Comparison of ENCODE assay signal across 9 cellular contexts in genomic region chrX:81957900-81958545, GRCh38.
A peak's percentile ranks its signal among the peaks of the same experiment; 100 is the strongest.
DNase-seq lines count a peak whose midpoint lies in the region; ATAC-seq and TF ChIP-seq lines count a peak whose summit lies in the region.
"Had no signal": no experiment of that assay in that cellular context is flagged by ENCODE, and none has a peak within 500 bp of the region (broad histone marks: within the 10 kb centered on the region; RNA-seq: fewer than 3 reads in every experiment).

No MANE protein-coding gene starts in this region.

- H3K4me1 Mint-ChIP-seq in stimulated activated naive CD8-positive, alpha-beta T cell treated with anti-CD3 and anti-CD28 coated beads, Interleukin-15, amount 100 ng/mL, for 72 hours, result no peaks in the 10 kb centered on the region
- H3K4me1 Mint-ChIP-seq in CD4-positive, alpha-beta T cell (ENCODE audit: low read depth), result no peaks in the 10 kb centered on the region

- no peak for ATAC-seq in stimulated activated naive CD8-positive, alpha-beta T cell treated with anti-CD3 and anti-CD28 coated beads, Interleukin-15, amount 100 ng/mL, for 72 hours
- ATAC-seq in GM18873 (IDR thresholded peaks at IDR 0.05; ENCODE audit: low FRiP score, unreplicated experiment), result no peak
- no peak for ATAC-seq in CD4-positive, alpha-beta T cell (ENCODE audit: poor library complexity)

- no peak overlapping the region for H3K27ac ChIP-seq in CD4-positive, alpha-beta T cell (ENCODE audit: low read depth, low read length)

- CTCF ChIA-PET in HEK293T (lab: Yijun Ruan, JAX), result interaction anchor here (0.6 to 1.7 kb wide), 3 partner anchors 11 to 544 kb away, joined by 3 to 5 read pairs (median 4); no protein-coding TSS in a partner anchor
- CTCF ChIA-PET in CD4-positive, alpha-beta T cell (lab: Charles Lee), result no interaction called here

- TF ChIP-seq CTCF in GM12872 (IDR thresholded peaks at IDR 0.05; ENCODE audit: insufficient read depth, low read depth, low read length), result peak; percentile 40; the same call in 2 of the 3 replicates
- no peak for TF ChIP-seq CTCF in CD4-positive, alpha-beta T cell (IDR thresholded peaks at IDR 0.05)

- no peak overlapping the region for H3K27ac Mint-ChIP-seq in stimulated activated naive CD8-positive, alpha-beta T cell treated with anti-CD3 and anti-CD28 coated beads, Interleukin-15, amount 100 ng/mL, for 72 hours
- H3K27ac Mint-ChIP-seq in CD4-positive, alpha-beta T cell, result no peak overlapping the region
- H3K27ac Mint-ChIP-seq: dendritic cell treated with granulocyte-macrophage colony-stimulating factor and Interleukin-4, amounts not matched to agents 40 ng/mL and 50 ng/mL, for 4 days had no signal

- DNase-seq in HEK293T (ENCODE audit: extremely low spot score), result peak; percentile 17
- peak; percentile 3 for DNase-seq in RPMI7951 (ENCODE audit: low read depth)
- DNase-seq in kidney tubule cell (ENCODE audit: low spot score), result peak; percentile 46
- DNase-seq in stimulated activated naive CD8-positive, alpha-beta T cell treated with anti-CD3 and anti-CD28 coated beads, Interleukin-15, amount 100 ng/mL, for 72 hours, result no peak
- no peak for DNase-seq in activated CD4-positive, alpha-beta T cell treated with anti-CD3 and anti-CD28 coated beads for 4 hours
- DNase-seq in CD4-positive, alpha-beta T cell, result no peak

- H3K4me3 Mint-ChIP-seq in stimulated activated naive CD8-positive, alpha-beta T cell treated with anti-CD3 and anti-CD28 coated beads, Interleukin-15, amount 100 ng/mL, for 72 hours, result no peak overlapping the region
- H3K4me3 Mint-ChIP-seq in CD4-positive, alpha-beta T cell, result no peak overlapping the region
- H3K4me3 Mint-ChIP-seq: dendritic cell treated with granulocyte-macrophage colony-stimulating factor and Interleukin-4, amounts not matched to agents 40 ng/mL and 50 ng/mL, for 4 days had no signal

- POLR2A ChIA-PET in HEK293T (lab: Yijun Ruan, JAX), result no interaction called here
- POLR2A ChIA-PET in CD4-positive, alpha-beta T cell (lab: Charles Lee), result no interaction called here

- H3K9me3 ChIP-seq in CD4-positive, alpha-beta T cell (ENCODE audit: control insufficient read depth, low read length), result no peaks in the 10 kb centered on the region

- intact Hi-C loops in CD4-positive, alpha-beta T cell (cut with DNase I, micrococcal nuclease), result no loop called here

- no peaks in the 10 kb centered on the region for H3K27me3 ChIP-seq in CD4-positive, alpha-beta T cell (ENCODE audit: control insufficient read depth, insufficient read depth, low read length)

- H3K36me3 Mint-ChIP-seq in CD4-positive, alpha-beta T cell (ENCODE audit: low read depth), result no peaks in the 10 kb centered on the region

- H3K9me3 Mint-ChIP-seq in stimulated activated naive CD8-positive, alpha-beta T cell treated with anti-CD3 and anti-CD28 coated beads, Interleukin-15, amount 100 ng/mL, for 72 hours, result no peaks in the 10 kb centered on the region
- no peaks in the 10 kb centered on the region for H3K9me3 Mint-ChIP-seq in CD4-positive, alpha-beta T cell
- H3K9me3 Mint-ChIP-seq: dendritic cell treated with granulocyte-macrophage colony-stimulating factor and Interleukin-4, amounts not matched to agents 40 ng/mL and 50 ng/mL, for 4 days had no signal

- H3K27me3 Mint-ChIP-seq in stimulated activated naive CD8-positive, alpha-beta T cell treated with anti-CD3 and anti-CD28 coated beads, Interleukin-15, amount 100 ng/mL, for 72 hours, result no peaks in the 10 kb centered on the region
- H3K27me3 Mint-ChIP-seq in CD4-positive, alpha-beta T cell, result no peaks in the 10 kb centered on the region
- H3K27me3 Mint-ChIP-seq: dendritic cell treated with granulocyte-macrophage colony-stimulating factor and Interleukin-4, amounts not matched to agents 40 ng/mL and 50 ng/mL, for 4 days had no signal

TF ChIP-seq in HEK293T, 16 proteins besides CTCF, POLR2A, EP300 and RAD21:
- TF ChIP-seq TARDBP (IDR thresholded peaks at IDR 0.05) (no peak), SP1 (IDR thresholded peaks at IDR 0.05) (no peak), LEF1 (IDR thresholded peaks at IDR 0.05; ENCODE audit: borderline replicate concordance) (no peak), HDGF (IDR thresholded peaks at IDR 0.05; ENCODE audit: borderline replicate concordance) (no peak), CTBP1 (IDR thresholded peaks at IDR 0.05; ENCODE audit: borderline replicate concordance) (no peak), L3MBTL2 (conservative IDR thresholded peaks at IDR 0.05) (no peak), FOXM1 (IDR thresholded peaks at IDR 0.05; ENCODE audit: borderline replicate concordance) (no peak), BHLHE40 (IDR thresholded peaks at IDR 0.05; ENCODE audit: borderline replicate concordance) (no peak), ZNF384 (IDR thresholded peaks at IDR 0.05) (no peak), PKNOX1 (IDR thresholded peaks at IDR 0.05) (no peak), ARNT (IDR thresholded peaks at IDR 0.05) (no peak), ELF4 (IDR thresholded peaks at IDR 0.05) (no peak)
TF ChIP-seq in HEK293T: peak in this region for 0.

Comparison
In these comparisons a context has a peak if more than half of its experiments do, and no peak if none do; other contexts are left out.
1. DNase-seq: peak in HEK293T (single experiment), RPMI7951 (single experiment) and kidney tubule cell (single experiment); none in stimulated activated naive CD8-positive, alpha-beta T cell treated with anti-CD3 and anti-CD28 coated beads, Interleukin-15, amount 100 ng/mL, for 72 hours (0 of 2), activated CD4-positive, alpha-beta T cell treated with anti-CD3 and anti-CD28 coated beads for 4 hours (0 of 2) and CD4-positive, alpha-beta T cell (0 of 10).